Comparison of ENCODE assay signal across 13 cellular contexts in genomic region chr19:7386308-7386707, GRCh38. TPM values are rescaled to one million over a fixed set of nuclear protein-coding genes. Genes with fewer than 3 reads are reported as not detected.
A peak's percentile ranks its signal among the peaks of the same experiment; 100 is the strongest.
DNase-seq lines count a peak whose midpoint lies in the region; ATAC-seq, FAIRE-seq and TF ChIP-seq lines count a peak whose summit lies in the region.
"Had no signal": no experiment of that assay in that cellular context is flagged by ENCODE, and none has a peak within 500 bp of the region (broad histone marks: within the 10 kb centered on the region; RNA-seq: fewer than 3 reads in every experiment).

No MANE protein-coding gene starts in this region.

- H3K9me3 ChIP-seq in CD8-positive, alpha-beta memory T cell (ENCODE audit: low read length), result no peaks in the 10 kb centered on the region
- no peaks in the 10 kb centered on the region for H3K9me3 ChIP-seq in kidney (ENCODE audit: control insufficient read depth in 1 of 2, low read length in 2 of 2)
- H3K9me3 ChIP-seq: ascending aorta, HAP-1 had no signal

- ATAC-seq in HG02885 (IDR thresholded peaks at IDR 0.05; ENCODE audit: poor library complexity, unreplicated experiment) (no peak), GM19328 (IDR thresholded peaks at IDR 0.05; ENCODE audit: unreplicated experiment) (no peak), sciatic nerve (no peak)

- no peak for FAIRE-seq in kidney (lab: Jason Lieb, UNC)

- CTCF ChIA-PET in CD8-positive, alpha-beta memory T cell (lab: Charles Lee), result no interaction called here

- no peak for DNase-seq in CD8-positive, alpha-beta memory T cell
- DNase-seq in GM13977 (ENCODE audit: low spot score), result no peak
- peak; percentile 49 for DNase-seq in kidney
- no peak for DNase-seq in midbrain (lab: John Stamatoyannopoulos, UW)
- DNase-seq in sciatic nerve (ENCODE audit: low spot score), result no peak
- DNase-seq: DMS79 treated with DMSO at 0.1 percent for 48 hours, immature natural killer cell, nucleus accumbens had no signal

- no peak overlapping the region for H3K4me3 ChIP-seq in CD8-positive, alpha-beta memory T cell (ENCODE audit: low read length)
- H3K4me3 ChIP-seq in kidney (ENCODE audit: low read length in 2 of 2), result no peak overlapping the region
- H3K4me3 ChIP-seq: ascending aorta, HAP-1 had no signal

- H3K27ac Mint-ChIP-seq in CD8-positive, alpha-beta memory T cell, result peak overlapping the region in 6 of 8 donors; percentile 7 to 75 (median 53)

- H3K9ac ChIP-seq in kidney (ENCODE audit: low read length in 2 of 2), result no peak overlapping the region

- H3K4me1 ChIP-seq in CD8-positive, alpha-beta memory T cell (ENCODE audit: insufficient read depth, low read length), result peaks cover 4% of the 10 kb centered on the region
- peaks cover 0 to 4% of the 10 kb centered on the region in 2 donors for H3K4me1 ChIP-seq in kidney (ENCODE audit: control insufficient read depth in 1 of 2, insufficient read depth in 1 of 2, low read depth in 1 of 2, low read length in 2 of 2)
- H3K4me1 ChIP-seq: ascending aorta, HAP-1 had no signal

- no peaks in the 10 kb centered on the region for H3K27me3 Mint-ChIP-seq in CD8-positive, alpha-beta memory T cell

- peaks cover 6 to 26% (median 20%) of the 10 kb centered on the region in 3 donors for H3K4me1 Mint-ChIP-seq in CD8-positive, alpha-beta memory T cell
- H3K4me1 Mint-ChIP-seq: immature natural killer cell had no signal

- H3K27me3 ChIP-seq in CD8-positive, alpha-beta memory T cell (ENCODE audit: insufficient read depth, low read length, poor library complexity, severe bottlenecking), result no peaks in the 10 kb centered on the region
- H3K27me3 ChIP-seq: ascending aorta had no signal

- H3K27ac ChIP-seq in CD8-positive, alpha-beta memory T cell (ENCODE audit: low read depth, low read length), result no peak overlapping the region
- H3K27ac ChIP-seq in VCaP (no peak overlapping the region), kidney (ENCODE audit: low read depth in 2 of 2, low read length in 2 of 2) (peak overlapping the region in 1 of 2 donors; percentile 37)
- H3K27ac ChIP-seq: ascending aorta had no signal

- H3K9me3 Mint-ChIP-seq in CD8-positive, alpha-beta memory T cell, result no peaks in the 10 kb centered on the region
- H3K9me3 Mint-ChIP-seq: immature natural killer cell had no signal

- H3K36me3 Mint-ChIP-seq in CD8-positive, alpha-beta memory T cell, result peaks cover under 1 to 68% (median 5%) of the 10 kb centered on the region in 3 donors

- intact Hi-C loops in kidney (cut with DNase I) (no loop called here), sciatic nerve (cut with DNase I) (no loop called here)

- H3K4me3 Mint-ChIP-seq in CD8-positive, alpha-beta memory T cell, result peak overlapping the region in 1 of 7 donors; percentile 3
- H3K4me3 Mint-ChIP-seq: immature natural killer cell had no signal

- POLR2A ChIA-PET in CD8-positive, alpha-beta memory T cell (lab: Charles Lee), result no interaction called here

- H3K36me3 ChIP-seq in CD8-positive, alpha-beta memory T cell (ENCODE audit: insufficient read depth, low read length), result peaks cover 33% of the 10 kb centered on the region
- H3K36me3 ChIP-seq in kidney (ENCODE audit: control insufficient read depth in 1 of 2, insufficient read depth in 2 of 2, low read length in 2 of 2), result no peaks in the 10 kb centered on the region
- H3K36me3 ChIP-seq: HAP-1 had no signal

- in situ Hi-C loops in GM13977 (cut with MboI; ENCODE audit: low pct_unique_long_range_greater_than_20kb, low sequenced_read_pairs, unreplicated experiment), result no loop called here

- peak; percentile 16 for TF ChIP-seq CTCF in GM13977 (IDR thresholded peaks at IDR 0.05; ENCODE audit: extremely low read depth, insufficient read depth, missing control alignments)
- TF ChIP-seq CTCF in VCaP (conservative IDR thresholded peaks at IDR 0.05), result peak; percentile 31; the same call in 1 of the 2 replicates
- no peak for TF ChIP-seq CTCF in kidney (IDR thresholded peaks at IDR 0.05; ENCODE audit: borderline replicate concordance, extremely low read depth, insufficient read depth)

RNA-seq across cellular contexts. Expression of gene ARHGEF18, which starts 37.6 kb away (rescaled TPM):
- total RNA-seq in CD8-positive, alpha-beta memory T cell, result 10 to 100 TPM; 51.0 to 53.3 TPM
- 9.6 TPM for polyA plus RNA-seq in CD8-positive, alpha-beta memory T cell
- total RNA-seq in kidney, result 42.6 TPM
- 18.5 TPM for polyA plus RNA-seq in kidney (ENCODE audit: insufficient read depth, low read depth, low replicate concordance)
- total RNA-seq in sciatic nerve, result 25.7 TPM
